In genomic region chr10:17793041-17793440, GRCh38 we compare ENCODE assay signal across 27 cellular contexts. TPM values are rescaled to one million over a fixed set of nuclear protein-coding genes. Genes with fewer than 3 reads are reported as not detected.
DNase-seq lines count a peak whose midpoint lies in the region; ATAC-seq, FAIRE-seq and TF ChIP-seq lines count a peak whose summit lies in the region.
"Had no signal": no experiment of that assay in that cellular context is flagged by ENCODE, and none has a peak within 500 bp of the region (broad histone marks: within the 10 kb centered on the region; RNA-seq: fewer than 3 reads in every experiment).

No MANE protein-coding gene starts in this region.

- no peak for TF ChIP-seq POLR2A in K562 (conservative IDR thresholded peaks at IDR 0.05)

- no peak for TF ChIP-seq CTCF in K562 (IDR thresholded peaks at IDR 0.05 in 2 of 3, conservative IDR thresholded peaks at IDR 0.05 in 1 of 3; ENCODE audit: insufficient read depth in 2 of 3, low read depth in 1 of 3, low read length in 3 of 3)

- TF ChIP-seq EP300 in K562 (IDR thresholded peaks at IDR 0.05; ENCODE audit: low read length), result no peak

- in situ Hi-C loops in K562 (cut with MboI), result no loop called here

- CTCF ChIA-PET in K562 (lab: Yijun Ruan, JAX; ENCODE audit: low intra/inter-chr PET ratio), result no interaction called here

- DNase-seq in Kasumi-1 (lab: John Stamatoyannopoulos, UW) (peak; percentile 37 to 50), K562 (ENCODE audit: extremely low read depth in 1 of 4, low spot score in 3 of 4) (peak in 1 of 4 experiments; percentile 10), small intestine (no peak), NCI-H82 treated with DMSO at 0.1 percent for 48 hours (lab: John Stamatoyannopoulos, UW; ENCODE audit: unreplicated experiment) (no peak), NCI-H748 treated with DMSO at 0.1 percent for 48 hours (lab: John Stamatoyannopoulos, UW) (no peak)
- no peak for DNase-seq in activated CD4-positive, CD25-positive, alpha-beta regulatory T cell treated with anti-CD3 and anti-CD28 coated beads, Interleukin-2, amount 50 U/mL, for 72 hours
- DNase-seq: activated CD4-positive, alpha-beta T cell treated with anti-CD3 and anti-CD28 coated beads, Interleukin-2, amount 50 U/mL, for 4 hours; activated effector memory CD4-positive, alpha-beta T cell treated with Interleukin-2 at 50 U/mL for 16 hours; activated naive CD8-positive, alpha-beta T cell treated with anti-CD3 and anti-CD28 coated beads, Interleukin-2, amount 50 U/mL, for 24 hours; effector CD8-positive, alpha-beta T cell; GOT3; islet precursor cell; KBM-7; MV-4-11; NCI-H1694 treated with DMSO at 0.1 percent for 48 hours; NCI-H226; NCI-H774; PC-9; stimulated activated naive CD4-positive, alpha-beta T cell; thyroid gland had no signal

- no peak for TF ChIP-seq RAD21 in K562 (CRISPR knock-in tag; conservative IDR thresholded peaks at IDR 0.05 in 1 of 2, IDR thresholded peaks at IDR 0.05 in 1 of 2)

- H3K4me3 ChIP-seq in K562 (no peak overlapping the region), small intestine (ENCODE audit: low read depth in 1 of 2, low read length in 2 of 2) (no peak overlapping the region)
- H3K4me3 ChIP-seq: gastroesophageal sphincter, lung, PC-9, skin epidermis, thyroid gland had no signal

- H3K9me3 ChIP-seq in K562 (replicated peaks; ENCODE audit: control insufficient read depth, insufficient read depth, low read depth, low read length) (no peaks in the 10 kb centered on the region), small intestine (ENCODE audit: control insufficient read depth, low read depth) (no peaks in the 10 kb centered on the region)
- H3K9me3 ChIP-seq: gastroesophageal sphincter, thyroid gland had no signal

- no peak overlapping the region for H3K4me2 ChIP-seq in K562 (ENCODE audit: insufficient read depth, low read length)
- H3K4me2 ChIP-seq: PC-9 had no signal

- H2AFZ ChIP-seq in K562 (ENCODE audit: low read depth, low read length), result peak overlapping the region; percentile 65
- H2AFZ ChIP-seq: PC-9 had no signal

- H3K27ac ChIP-seq in K562 (ENCODE audit: extremely low read depth, low read depth, low read length), result no peak overlapping the region
- H3K27ac ChIP-seq in small intestine (ENCODE audit: low read depth in 1 of 2, low read length in 1 of 2), result no peak overlapping the region
- H3K27ac ChIP-seq: gastroesophageal sphincter, PC-9, skin epidermis, thyroid gland had no signal

- H3K9me1 ChIP-seq in K562 (ENCODE audit: control insufficient read depth, insufficient read depth, low read length), result no peaks in the 10 kb centered on the region

- H3K27me3 ChIP-seq in K562 (ENCODE audit: control insufficient read depth in 2 of 2, insufficient read depth in 2 of 2, low read length in 2 of 2), result no peaks in the 10 kb centered on the region; a peak in 1 of 5 replicates
- no peaks in the 10 kb centered on the region for H3K27me3 ChIP-seq in small intestine (ENCODE audit: control insufficient read depth in 2 of 2, insufficient read depth in 2 of 2, low read length in 2 of 2)
- H3K27me3 ChIP-seq: gastroesophageal sphincter, thyroid gland had no signal

- POLR2A ChIA-PET in K562 (lab: Yijun Ruan, JAX), result interaction anchor here (0.5 to 2.0 kb wide), 3 partner anchors 8 to 38 kb away, joined by 4 to 6 read pairs (median 5); no protein-coding TSS in a partner anchor

- peak; percentile 56 for ATAC-seq in GM18861 (IDR thresholded peaks at IDR 0.05; ENCODE audit: unreplicated experiment)
- no peak; the same call in 2 of the 3 replicates for ATAC-seq in K562
- ATAC-seq: activated naive CD8-positive, alpha-beta T cell treated with anti-CD3 and anti-CD28 coated beads, Interleukin-2, amount 50 U/mL, for 24 hours; gastroesophageal sphincter; WTC11 had no signal

- H4K20me1 ChIP-seq in K562 (replicated peaks; ENCODE audit: control insufficient read depth, insufficient read depth, low read length), result no peaks in the 10 kb centered on the region

- peak; percentile 74 for FAIRE-seq in K562 (lab: Jason Lieb, UNC)
- peak; percentile 79 for FAIRE-seq in small intestine (lab: Jason Lieb, UNC)
- FAIRE-seq: GM12892 had no signal

- intact Hi-C loops in K562 (cut with micrococcal nuclease), result no loop called here

- H3K9ac ChIP-seq in K562 (ENCODE audit: insufficient read depth in 1 of 2, low read depth in 2 of 2, low read length in 2 of 2), result no peak overlapping the region

- H3K36me3 ChIP-seq in K562 (ENCODE audit: control insufficient read depth, insufficient read depth, low read length), result no peaks in the 10 kb centered on the region
- H3K36me3 ChIP-seq in small intestine (ENCODE audit: control insufficient read depth in 2 of 2, insufficient read depth in 2 of 2, low read length in 2 of 2), result peaks cover 0 to 2% of the 10 kb centered on the region in 2 donors
- H3K36me3 ChIP-seq: gastroesophageal sphincter, thyroid gland had no signal

- peaks cover 0 to 19% of the 10 kb centered on the region in 2 experiments; a peak in 3 of 5 replicates for H3K4me1 ChIP-seq in K562 (replicated peaks in 1 of 2; ENCODE audit: control insufficient read depth in 2 of 2, insufficient read depth in 2 of 2, low read length in 2 of 2)
- H3K4me1 ChIP-seq in small intestine (ENCODE audit: control insufficient read depth in 2 of 2, insufficient read depth in 1 of 2, low read depth in 1 of 2, low read length in 1 of 2), result peaks cover 2% of the 10 kb centered on the region in 2 donors
- H3K4me1 ChIP-seq: gastroesophageal sphincter, thyroid gland had no signal

- no peaks in the 10 kb centered on the region for H3K79me2 ChIP-seq in K562 (ENCODE audit: control insufficient read depth, insufficient read depth, low read length)

- no TSS peak for BruUV-seq in K562 (replicated peaks; lab: Mats Ljungman, UMichigan)

TF ChIP-seq in K562, 482 proteins besides CTCF, POLR2A, EP300 and RAD21 (continues in another document):
- TF ChIP-seq CBX2 (IDR thresholded peaks at IDR 0.05; ENCODE audit: insufficient read depth, low read length, poor library complexity, severe bottlenecking) (no peak), SMAD3 (CRISPR knock-in tag; conservative IDR thresholded peaks at IDR 0.05) (no peak), ADNP (tag; IDR thresholded peaks at IDR 0.05) (no peak), KDM1A (IDR thresholded peaks at IDR 0.05) (no peak), RBM25 (IDR thresholded peaks at IDR 0.05; ENCODE audit: low read depth, low read length, severe bottlenecking) (peak; percentile 8), ZNF79 (CRISPR knock-in tag; IDR thresholded peaks at IDR 0.05; ENCODE audit: low read depth) (no peak)
- TF ChIP-seq, protein P1, sequence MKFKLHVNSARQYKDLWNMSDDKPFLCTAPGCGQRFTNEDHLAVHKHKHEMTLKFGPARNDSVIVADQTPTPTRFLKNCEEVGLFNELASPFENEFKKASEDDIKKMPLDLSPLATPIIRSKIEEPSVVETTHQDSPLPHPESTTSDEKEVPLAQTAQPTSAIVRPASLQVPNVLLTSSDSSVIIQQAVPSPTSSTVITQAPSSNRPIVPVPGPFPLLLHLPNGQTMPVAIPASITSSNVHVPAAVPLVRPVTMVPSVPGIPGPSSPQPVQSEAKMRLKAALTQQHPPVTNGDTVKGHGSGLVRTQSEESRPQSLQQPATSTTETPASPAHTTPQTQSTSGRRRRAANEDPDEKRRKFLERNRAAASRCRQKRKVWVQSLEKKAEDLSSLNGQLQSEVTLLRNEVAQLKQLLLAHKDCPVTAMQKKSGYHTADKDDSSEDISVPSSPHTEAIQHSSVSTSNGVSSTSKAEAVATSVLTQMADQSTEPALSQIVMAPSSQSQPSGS (CRISPR knock-in tag; IDR thresholded peaks at IDR 0.05), result no peak

RNA-seq across cellular contexts. Expression of gene MRC1, which starts 16.1 kb away (rescaled TPM):
- not detected in 2 replicates for total RNA-seq in K562 (2011; cell fraction: chromatin; rRNA removed; ENCODE audit: low replicate concordance)
- total RNA-seq in K562 (2011; cell fraction: nucleolus; rRNA removed), result not detected in 2 replicates
- not detected in 2 replicates for total RNA-seq in K562 (2011; cell fraction: nucleoplasm; rRNA removed)
- total RNA-seq in K562 (2014; rRNA removed) (0.04 TPM in 1 of 2 replicates, not detected in the other), K562 (2014; rRNA removed; fragmentation: Illumina TruSeq; extraction: Trizol) (0.04 TPM in 1 of 2 replicates, not detected in the other), K562 (2015; rRNA removed; fragmentation: Illumina TruSeq; extraction: Trizol) (not detected in 2 replicates), K562 (2021) (0.18 and 0.20 TPM in 2 replicates)
- polyA plus RNA-seq in K562 (2011; rRNA removed) (not detected in 2 replicates), K562 (2014; fragmentation: Illumina TruSeq; extraction: Trizol) (0.01 and 0.03 TPM in 2 replicates), K562 (2014; fragmentation: Nextera tagmentation; extraction: Ambion mirVana) (under 1 TPM in 1 of 2 experiments, not detected in 1; 0.01 TPM), K562 (2014; rRNA removed) (0.08 TPM in 1 of 2 replicates, not detected in the other), small intestine (10 to 100 TPM in 1 of 3 donors, 1 to 10 TPM in 2; 1.8 to 23.3 (median 4.1) TPM)
- polyA plus RNA-seq in K562 (2011; cell fraction: cytosol; rRNA removed), result 0.01 TPM in 2 replicates
- polyA plus RNA-seq in K562 (2011; cell fraction: nucleus; rRNA removed), result 0.01 TPM in 1 of 2 replicates, not detected in the other
- polyA plus RNA-seq in K562 (2012), result 0.01 TPM in 1 of 2 replicates, not detected in the other
- not detected in 2 replicates for polyA minus RNA-seq in K562 (2011; rRNA and poly(A)+ RNA removed)
- not detected in 2 replicates for polyA minus RNA-seq in K562 (2011; cell fraction: cytosol; rRNA and poly(A)+ RNA removed)
- polyA minus RNA-seq in K562 (2011; cell fraction: nucleus; rRNA and poly(A)+ RNA removed), result not detected in 2 replicates
- total RNA-seq: chondrocyte had no signal

RNA-seq across cellular contexts. Expression of gene TMEM236, which starts 41.0 kb away (rescaled TPM):
- total RNA-seq in K562 (2011; cell fraction: chromatin; rRNA removed; ENCODE audit: low replicate concordance), result 0.05 and 0.37 TPM in 2 replicates
- 0.13 and 0.17 TPM in 2 replicates for total RNA-seq in K562 (2011; cell fraction: nucleolus; rRNA removed)
- total RNA-seq in K562 (2011; cell fraction: nucleoplasm; rRNA removed), result 0.23 and 0.37 TPM in 2 replicates
- total RNA-seq in K562 (2014; rRNA removed), result 0.04 TPM in 1 of 2 replicates, not detected in the other
- 0.04 and 0.06 TPM in 2 replicates for total RNA-seq in K562 (2014; rRNA removed; fragmentation: Illumina TruSeq; extraction: Trizol)
- total RNA-seq in K562 (2015; rRNA removed; fragmentation: Illumina TruSeq; extraction: Trizol), result 0.04 and 0.08 TPM in 2 replicates
- total RNA-seq in K562 (2021), result 0.04 TPM in 2 replicates
- polyA plus RNA-seq in K562 (2011; rRNA removed), result 0.09 TPM in 1 of 2 replicates, not detected in the other
- polyA plus RNA-seq in K562 (2011; cell fraction: cytosol; rRNA removed), result 0.03 and 0.13 TPM in 2 replicates
- polyA plus RNA-seq in K562 (2011; cell fraction: nucleus; rRNA removed), result 0.03 and 0.11 TPM in 2 replicates
- polyA plus RNA-seq in K562 (2012), result 0.03 and 0.17 TPM in 2 replicates
- 0.08 and 0.09 TPM in 2 replicates for polyA plus RNA-seq in K562 (2014; fragmentation: Illumina TruSeq; extraction: Trizol)
- not detected for polyA plus RNA-seq in K562 (2014; fragmentation: Nextera tagmentation; extraction: Ambion mirVana)
- polyA plus RNA-seq in K562 (2014; rRNA removed), result 0.09 and 0.13 TPM in 2 replicates
- polyA minus RNA-seq in K562 (2011; rRNA and poly(A)+ RNA removed), result 0.04 and 0.12 TPM in 2 replicates
- not detected in 2 replicates for polyA minus RNA-seq in K562 (2011; cell fraction: cytosol; rRNA and poly(A)+ RNA removed)
- polyA minus RNA-seq in K562 (2011; cell fraction: nucleus; rRNA and poly(A)+ RNA removed), result under 0.01 TPM in 1 of 2 replicates, not detected in the other
- polyA plus RNA-seq in small intestine, result 10 to 100 TPM in 1 of 3 donors, 1 to 10 TPM in 2; 5.9 to 16.8 (median 8.1) TPM

Comparison
In these comparisons a context has a peak if more than half of its experiments do, and no peak if none do; other contexts are left out.
1. DNase-seq: peak in Kasumi-1 (2 of 2); none in small intestine (single experiment), NCI-H82 treated with DMSO at 0.1 percent for 48 hours (single experiment), activated CD4-positive, CD25-positive, alpha-beta regulatory T cell treated with anti-CD3 and anti-CD28 coated beads, Interleukin-2, amount 50 U/mL, for 72 hours (single experiment) and NCI-H748 treated with DMSO at 0.1 percent for 48 hours (single experiment).
2. RNA of gene TMEM236, which starts 41.0 kb away (polyA plus RNA-seq): 5.9 to 16.8 TPM in small intestine; 0.03 to 0.17 TPM in K562; every median in the first group is over 4 times any median in the second.